In genomic region chr2:220224711-220225519, GRCh38 we compare ENCODE assay signal across 16 cellular contexts.
A peak's percentile ranks its signal among the peaks of the same experiment; 100 is the strongest.
DNase-seq lines count a peak whose midpoint lies in the region; ATAC-seq, FAIRE-seq and TF ChIP-seq lines count a peak whose summit lies in the region.
"Had no signal": no experiment of that assay in that cellular context is flagged by ENCODE, and none has a peak within 500 bp of the region (broad histone marks: within the 10 kb centered on the region; RNA-seq: fewer than 3 reads in every experiment).

No MANE protein-coding gene starts in this region.

- FAIRE-seq in bronchial epithelial cell (lab: Jason Lieb, UNC), result peak; percentile 73

- peaks cover 64% of the 10 kb centered on the region for H3K4me1 Mint-ChIP-seq in mesothelial cell of epicardium
- H3K4me1 Mint-ChIP-seq: CD4-positive, alpha-beta memory T cell had no signal

- peaks cover 1% of the 10 kb centered on the region for H3K36me3 Mint-ChIP-seq in mesothelial cell of epicardium
- H3K36me3 Mint-ChIP-seq: CD4-positive, alpha-beta memory T cell had no signal

- in situ Hi-C loops in G401 (cut with HindIII; ENCODE audit: low sequenced_read_pairs), result no loop called here

- peaks cover 1% of the 10 kb centered on the region for H3K9me3 Mint-ChIP-seq in mesothelial cell of epicardium
- H3K9me3 Mint-ChIP-seq: dendritic cell treated with granulocyte-macrophage colony-stimulating factor and Interleukin-4, amounts not matched to agents 40 ng/mL and 50 ng/mL, for 4 days had no signal

- TF ChIP-seq CTCF in AG09309 (IDR thresholded peaks at IDR 0.05; ENCODE audit: control insufficient read depth, insufficient read depth, low read depth, low read length, missing control alignments) (no peak), bronchial epithelial cell (IDR thresholded peaks at IDR 0.05; ENCODE audit: insufficient read depth, low read length, severe bottlenecking) (no peak), mesothelial cell of epicardium (IDR thresholded peaks at IDR 0.05; ENCODE audit: unreplicated experiment) (no peak), BE2C (IDR thresholded peaks at IDR 0.05; ENCODE audit: low read depth, low read length) (no peak)

- DNase-seq in AG09309 (ENCODE audit: low read depth) (peak; percentile 88), HT-29 (ENCODE audit: low spot score) (peak; percentile 44), bronchial epithelial cell (ENCODE audit: low read depth) (peak; percentile 89), mesothelial cell of epicardium (ENCODE audit: low spot score in 2 of 2, unreplicated experiment in 2 of 2) (no peak), NCI-H1105 (lab: John Stamatoyannopoulos, UW) (no peak), BE2C (no peak), G401 (ENCODE audit: low spot score) (no peak)
- DNase-seq: activated CD4-positive, alpha-beta T cell treated with anti-CD3 and anti-CD28 coated beads for 48 hours; activated gamma-delta T cell treated with Interleukin-2 at 50 U/mL for 16 hours; CD4-positive, alpha-beta memory T cell; H7; mucosa of descending colon had no signal

- no peak for ATAC-seq in GM19324 (IDR thresholded peaks at IDR 0.05; ENCODE audit: low FRiP score, unreplicated experiment)
- ATAC-seq: mucosa of descending colon had no signal

- peak overlapping the region; percentile 91 for H3K27ac Mint-ChIP-seq in mesothelial cell of epicardium
- H3K27ac Mint-ChIP-seq: CD4-positive, alpha-beta memory T cell; dendritic cell treated with granulocyte-macrophage colony-stimulating factor and Interleukin-4, amounts not matched to agents 40 ng/mL and 50 ng/mL, for 4 days had no signal

- no peak overlapping the region for H3K4me3 ChIP-seq in AG09309 (ENCODE audit: control insufficient read depth, low read depth, low read length)
- H3K4me3 ChIP-seq in bronchial epithelial cell (ENCODE audit: low read depth, low read length), result no peak overlapping the region
- H3K4me3 ChIP-seq in BE2C (ENCODE audit: low read depth, low read length), result no peak overlapping the region
- H3K4me3 ChIP-seq: mucosa of descending colon, right atrium auricular region, thoracic aorta had no signal

- H3K36me3 ChIP-seq in bronchial epithelial cell (ENCODE audit: control insufficient read depth, insufficient read depth, low read length) (no peaks in the 10 kb centered on the region), BE2C (no peaks in the 10 kb centered on the region)
- H3K36me3 ChIP-seq: right atrium auricular region, thoracic aorta had no signal

- H3K4me1 ChIP-seq in BE2C, result no peaks in the 10 kb centered on the region
- H3K4me1 ChIP-seq: right atrium auricular region had no signal

- H3K27me3 ChIP-seq in bronchial epithelial cell (ENCODE audit: control insufficient read depth, insufficient read depth, low read length) (no peaks in the 10 kb centered on the region), BE2C (no peaks in the 10 kb centered on the region)
- H3K27me3 ChIP-seq: right atrium auricular region had no signal

- H3K27me3 Mint-ChIP-seq in mesothelial cell of epicardium (ENCODE audit: low read depth), result no peaks in the 10 kb centered on the region
- H3K27me3 Mint-ChIP-seq: CD4-positive, alpha-beta memory T cell; dendritic cell treated with granulocyte-macrophage colony-stimulating factor and Interleukin-4, amounts not matched to agents 40 ng/mL and 50 ng/mL, for 4 days had no signal

- H3K4me3 Mint-ChIP-seq in mesothelial cell of epicardium, result no peak overlapping the region
- H3K4me3 Mint-ChIP-seq: CD4-positive, alpha-beta memory T cell; dendritic cell treated with granulocyte-macrophage colony-stimulating factor and Interleukin-4, amounts not matched to agents 40 ng/mL and 50 ng/mL, for 4 days had no signal

- no peaks in the 10 kb centered on the region for H3K9me3 ChIP-seq in BE2C
- H3K9me3 ChIP-seq: mucosa of descending colon, right atrium auricular region, thoracic aorta had no signal

Comparison
In these comparisons a context has a peak if more than half of its experiments do, and no peak if none do; other contexts are left out.
1. DNase-seq: peak in AG09309 (single experiment), HT-29 (single experiment) and bronchial epithelial cell (single experiment); none in mesothelial cell of epicardium (0 of 2), NCI-H1105 (single experiment), BE2C (single experiment) and G401 (single experiment).